In genomic region chr12:128138125-128138524, GRCh38 we compare ENCODE assay signal across 22 cellular contexts.
A peak's percentile ranks its signal among the peaks of the same experiment; 100 is the strongest.
DNase-seq lines count a peak whose midpoint lies in the region; ATAC-seq, FAIRE-seq and TF ChIP-seq lines count a peak whose summit lies in the region.
"Had no signal": no experiment of that assay in that cellular context is flagged by ENCODE, and none has a peak within 500 bp of the region (broad histone marks: within the 10 kb centered on the region; RNA-seq: fewer than 3 reads in every experiment).

No MANE protein-coding gene starts in this region.

- H3K4me1 ChIP-seq in OCI-LY7 (ENCODE audit: insufficient read depth, low read length, poor library complexity, severe bottlenecking) (peaks cover 12% of the 10 kb centered on the region), pancreas (no peaks in the 10 kb centered on the region)
- H3K4me1 ChIP-seq: BE2C had no signal

- no peak overlapping the region for H3K4me3 ChIP-seq in OCI-LY7 (ENCODE audit: low read depth, low read length, poor library complexity, severe bottlenecking)
- H3K4me3 ChIP-seq in pancreas: no peak overlapping the region

- no peak overlapping the region for H2AFZ ChIP-seq in OCI-LY7 (ENCODE audit: low read length)

- H3K27ac ChIP-seq in OCI-LY7 (ENCODE audit: low read depth, low read length, poor library complexity, severe bottlenecking): no peak overlapping the region
- no peak overlapping the region for H3K27ac ChIP-seq in pancreas
- H3K27ac ChIP-seq: 22Rv1 had no signal

- intact Hi-C loops in OCI-LY7 (cut with micrococcal nuclease; ENCODE audit: unreplicated experiment): no loop called here
- intact Hi-C loops in pancreas (cut with DNase I): no loop called here
- intact Hi-C loops in activated CD4-positive, alpha-beta memory T cell treated with anti-CD3 and anti-CD28 coated beads for 36 hours (cut with micrococcal nuclease): no loop called here

- BruUV-seq in OCI-LY7 (replicated peaks; lab: Mats Ljungman, UMichigan): no TSS peak

- no peaks in the 10 kb centered on the region for H3K27me3 ChIP-seq in pancreas
- H3K27me3 ChIP-seq: BE2C had no signal

- H3K36me3 Mint-ChIP-seq in activated CD4-positive, alpha-beta memory T cell treated with anti-CD3 and anti-CD28 coated beads for 36 hours: no peaks in the 10 kb centered on the region
- no peaks in the 10 kb centered on the region for H3K36me3 Mint-ChIP-seq in osteocyte (ENCODE audit: unreplicated experiment)
- H3K36me3 Mint-ChIP-seq: CD4-positive, CD25-positive, alpha-beta regulatory T cell had no signal

- H3K4me2 ChIP-seq in OCI-LY7 (ENCODE audit: low read length): peak overlapping the region; percentile 31; the same call in 1 of the 2 replicates

- DNase-seq in NCI-H1092 treated with DMSO at 0.1 percent for 48 hours (lab: John Stamatoyannopoulos, UW) (peak; percentile 36), NCI-H1092 (lab: John Stamatoyannopoulos, UW) (no peak), DMS79 treated with DMSO at 0.1 percent for 48 hours (lab: John Stamatoyannopoulos, UW) (peak; percentile 76), OCI-LY7 (ENCODE audit: low spot score) (no peak), pancreas (no peak), kidney tubule cell (ENCODE audit: low spot score) (no peak), osteocyte (ENCODE audit: extremely low spot score, unreplicated experiment) (no peak)
- DNase-seq in activated CD4-positive, alpha-beta memory T cell treated with anti-CD3 and anti-CD28 coated beads for 36 hours: no peak
- DNase-seq: BE2C; CD4-positive, CD25-positive, alpha-beta regulatory T cell; DND-41; IMR-90; KG1; NCI-H1048; NCI-H1436; NCI-H187 treated with DMSO at 0.1 percent for 48 hours; NCI-H446; NCI-H524 treated with DMSO at 0.1 percent for 48 hours; SHP77 had no signal

- no peaks in the 10 kb centered on the region for H3K9me2 ChIP-seq in OCI-LY7 (ENCODE audit: insufficient read depth, low read length)

- no peaks in the 10 kb centered on the region for H4K20me1 ChIP-seq in OCI-LY7 (ENCODE audit: insufficient read depth, low read length)

- H3K9me3 ChIP-seq in OCI-LY7 (ENCODE audit: low read length) (no peaks in the 10 kb centered on the region), pancreas (no peaks in the 10 kb centered on the region)

- no peaks in the 10 kb centered on the region for H3K27me3 Mint-ChIP-seq in activated CD4-positive, alpha-beta memory T cell treated with anti-CD3 and anti-CD28 coated beads for 36 hours
- no peaks in the 10 kb centered on the region for H3K27me3 Mint-ChIP-seq in osteocyte (ENCODE audit: unreplicated experiment)
- H3K27me3 Mint-ChIP-seq: CD4-positive, CD25-positive, alpha-beta regulatory T cell had no signal

- ATAC-seq in pancreas: peak in 3 of 4 donors; percentile 51 to 59 (median 56)
- ATAC-seq: HCT116 had no signal

- no peak overlapping the region for H3K27ac Mint-ChIP-seq in activated CD4-positive, alpha-beta memory T cell treated with anti-CD3 and anti-CD28 coated beads for 36 hours
- no peak overlapping the region for H3K27ac Mint-ChIP-seq in osteocyte (ENCODE audit: unreplicated experiment)
- H3K27ac Mint-ChIP-seq: CD4-positive, CD25-positive, alpha-beta regulatory T cell had no signal

- WGBS in pancreas, 2 donors: 56 to 68% methylated on average over 1 of the region's 1 CpG

- H3K4me3 Mint-ChIP-seq in activated CD4-positive, alpha-beta memory T cell treated with anti-CD3 and anti-CD28 coated beads for 36 hours: no peak overlapping the region
- H3K4me3 Mint-ChIP-seq in osteocyte (ENCODE audit: unreplicated experiment): no peak overlapping the region
- H3K4me3 Mint-ChIP-seq: CD4-positive, CD25-positive, alpha-beta regulatory T cell had no signal

- peaks cover 5% of the 10 kb centered on the region for H3K9me3 Mint-ChIP-seq in activated CD4-positive, alpha-beta memory T cell treated with anti-CD3 and anti-CD28 coated beads for 36 hours
- H3K9me3 Mint-ChIP-seq in osteocyte (ENCODE audit: unreplicated experiment): no peaks in the 10 kb centered on the region

- no peaks in the 10 kb centered on the region for H3K79me2 ChIP-seq in OCI-LY7 (ENCODE audit: insufficient read depth, low read depth, low read length)

- H3K4me1 Mint-ChIP-seq in activated CD4-positive, alpha-beta memory T cell treated with anti-CD3 and anti-CD28 coated beads for 36 hours (ENCODE audit: low read depth): no peaks in the 10 kb centered on the region
- no peaks in the 10 kb centered on the region for H3K4me1 Mint-ChIP-seq in osteocyte (ENCODE audit: unreplicated experiment)
- H3K4me1 Mint-ChIP-seq: CD4-positive, CD25-positive, alpha-beta regulatory T cell had no signal

- TF ChIP-seq CTCF in OCI-LY7 (conservative IDR thresholded peaks at IDR 0.05; ENCODE audit: low read length) (no peak), pancreas (IDR thresholded peaks at IDR 0.05) (no peak), osteocyte (IDR thresholded peaks at IDR 0.05) (no peak)

- POLR2A ChIA-PET in OCI-LY7 (lab: Charles Lee): no interaction called here
- POLR2A ChIA-PET in activated CD4-positive, alpha-beta memory T cell treated with anti-CD3 and anti-CD28 coated beads for 36 hours (lab: Charles Lee): no interaction called here

- FAIRE-seq in pancreas (lab: Jason Lieb, UNC): no peak
- FAIRE-seq: GM19239 had no signal

- CTCF ChIA-PET in OCI-LY7 (lab: Charles Lee; ENCODE audit: unreplicated experiment): no interaction called here
- CTCF ChIA-PET in activated CD4-positive, alpha-beta memory T cell treated with anti-CD3 and anti-CD28 coated beads for 36 hours (lab: Charles Lee): no interaction called here

- H3K36me3 ChIP-seq in OCI-LY7 (ENCODE audit: insufficient read depth, low read length) (no peaks in the 10 kb centered on the region), pancreas (no peaks in the 10 kb centered on the region)
- H3K36me3 ChIP-seq: BE2C had no signal

Comparison
In these comparisons a context has a peak if more than half of its experiments do, and no peak if none do; other contexts are left out.
1. DNase-seq: peak in NCI-H1092 treated with DMSO at 0.1 percent for 48 hours (single experiment) and DMS79 treated with DMSO at 0.1 percent for 48 hours (single experiment); none in NCI-H1092 (single experiment), OCI-LY7 (single experiment), pancreas (0 of 6), kidney tubule cell (single experiment), activated CD4-positive, alpha-beta memory T cell treated with anti-CD3 and anti-CD28 coated beads for 36 hours (single experiment) and osteocyte (single experiment).